7 cellular contexts compared by ENCODE assay signal in the genomic region with DNA sequence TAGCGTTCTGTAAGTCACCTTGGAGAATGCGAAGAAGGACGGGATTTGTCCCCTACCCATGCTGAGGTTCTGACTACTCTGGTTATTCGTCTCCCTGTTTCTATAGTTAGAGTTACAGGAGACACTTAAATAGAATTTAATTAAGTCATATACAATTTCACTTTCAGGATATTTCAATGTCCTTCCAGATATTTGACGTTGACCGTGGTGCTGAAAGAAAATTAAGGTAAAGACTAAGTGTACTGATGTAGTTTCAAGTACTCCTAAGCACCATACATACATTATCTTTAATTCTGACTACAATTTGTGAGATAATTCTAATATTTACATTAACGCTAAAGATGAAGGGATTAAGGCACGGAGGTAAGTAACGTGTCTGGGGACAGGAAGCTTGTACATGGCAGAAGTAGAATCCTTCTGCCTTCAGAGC.
DNase-seq lines count a peak whose midpoint lies in the region; ATAC-seq and TF ChIP-seq lines count a peak whose summit lies in the region.

No MANE protein-coding gene starts in this region.

- H3K27ac ChIP-seq in MM.1S (ENCODE audit: low read length), result peak overlapping the region; percentile 82; the same call in 1 of the 2 replicates
- peak overlapping the region; percentile 95 for H3K27ac ChIP-seq in cingulate gyrus (ENCODE audit: low read depth, low read length)
- H3K27ac ChIP-seq in mucosa of rectum (ENCODE audit: low read depth in 2 of 2, low read length in 2 of 2), result peak overlapping the region; percentile 91

- H3K4me3 ChIP-seq in GM12865 (ENCODE audit: low read depth, low read length) (peak overlapping the region; percentile 85), MM.1S (ENCODE audit: low read length) (peak overlapping the region; percentile 79), mucosa of rectum (ENCODE audit: low read length in 2 of 2) (peak overlapping the region; percentile 74 to 84)

- H3F3A ChIP-seq in MM.1S (ENCODE audit: insufficient read depth, low read length), result peaks cover 4% of the 10 kb centered on the region; the same call in 1 of the 2 replicates

- TF ChIP-seq CTCF in GM12865 (IDR thresholded peaks at IDR 0.05; ENCODE audit: insufficient read depth, low read depth, low read length, missing control alignments) (no peak), MM.1S (IDR thresholded peaks at IDR 0.05; ENCODE audit: low read length) (no peak)

- no peaks in the 10 kb centered on the region for H4K20me1 ChIP-seq in MM.1S (ENCODE audit: insufficient read depth, low read length)

- H3K36me3 ChIP-seq in MM.1S (replicated peaks; ENCODE audit: insufficient read depth, low read length), result no peaks in the 10 kb centered on the region
- H3K36me3 ChIP-seq in mucosa of rectum (ENCODE audit: control insufficient read depth in 2 of 2, insufficient read depth in 2 of 2, low read length in 2 of 2), result no peaks in the 10 kb centered on the region

- H3K79me2 ChIP-seq in MM.1S (ENCODE audit: low read length), result peaks cover 30% of the 10 kb centered on the region

- H3K27me3 ChIP-seq in MM.1S (replicated peaks; ENCODE audit: insufficient read depth, low read length) (no peaks in the 10 kb centered on the region), mucosa of rectum (ENCODE audit: control insufficient read depth in 2 of 2, insufficient read depth in 2 of 2, low read length in 2 of 2) (no peaks in the 10 kb centered on the region)

- ATAC-seq in activated CD4-positive, CD25-positive, alpha-beta regulatory T cell treated with anti-CD3 and anti-CD28 coated beads, Interleukin-2, amount 50 U/mL, for 24 hours, result no peak

- H3K4me2 ChIP-seq in MM.1S (ENCODE audit: low read depth, low read length), result peak overlapping the region; percentile 77

- H3K9ac ChIP-seq in MM.1S (ENCODE audit: low read length) (peak overlapping the region; percentile 94; the same call in 1 of the 2 replicates), mucosa of rectum (ENCODE audit: low read depth in 1 of 2, low read length in 2 of 2) (peak overlapping the region; percentile 18 to 95)

- H3K4me1 ChIP-seq in MM.1S (ENCODE audit: low read length) (no peaks in the 10 kb centered on the region), mucosa of rectum (ENCODE audit: control insufficient read depth in 2 of 2, insufficient read depth in 2 of 2, low read length in 2 of 2) (peaks cover 0 to 3% of the 10 kb centered on the region in 2 donors)

- peak overlapping the region; percentile 87 for H2AFZ ChIP-seq in MM.1S (ENCODE audit: low read length)

- no peaks in the 10 kb centered on the region for H3K9me3 ChIP-seq in MM.1S (replicated peaks; ENCODE audit: insufficient read depth, low read length)
- H3K9me3 ChIP-seq in mucosa of rectum (ENCODE audit: control insufficient read depth in 2 of 2, low read length in 2 of 2), result no peaks in the 10 kb centered on the region

- no peak for DNase-seq in GM12865 (ENCODE audit: low read depth)
- peak; percentile 47 for DNase-seq in MM.1S
- DNase-seq in EL, result no peak
- no peak for DNase-seq in OCI-M2 (lab: John Stamatoyannopoulos, UW; ENCODE audit: unreplicated experiment)

- H3K9me2 ChIP-seq in MM.1S (replicated peaks; ENCODE audit: insufficient read depth, low read length), result no peaks in the 10 kb centered on the region
